In the genomic region with DNA sequence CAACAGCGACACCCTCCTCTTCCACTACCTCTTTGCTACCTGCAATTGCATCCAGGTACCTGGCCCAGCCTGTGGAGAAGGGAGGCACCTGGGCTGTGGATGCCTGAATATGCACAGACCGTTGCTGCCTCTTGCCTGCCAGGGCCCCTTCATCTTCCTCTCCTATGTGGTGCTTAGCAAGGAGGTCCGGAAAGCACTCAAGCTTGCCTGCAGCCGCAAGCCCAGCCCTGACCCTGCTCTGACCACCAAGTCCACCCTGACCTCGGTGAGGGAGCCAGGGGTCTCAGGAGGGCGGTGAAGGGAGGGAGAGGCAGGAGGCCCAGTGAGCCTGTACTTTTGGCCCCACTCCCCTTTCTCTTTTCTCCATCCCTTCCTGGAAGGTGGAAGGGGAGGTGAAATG, we compare ENCODE assay signal across 1 cellular context.
TF ChIP-seq lines count a peak whose summit lies in the region.

No MANE protein-coding gene starts in this region.

TF ChIP-seq in H1, 55 proteins besides CTCF, POLR2A, EP300 and RAD21:
- no peak for TF ChIP-seq PHF8 (conservative IDR thresholded peaks at IDR 0.05; ENCODE audit: low read depth, low read length)
- TF ChIP-seq, protein P1, sequence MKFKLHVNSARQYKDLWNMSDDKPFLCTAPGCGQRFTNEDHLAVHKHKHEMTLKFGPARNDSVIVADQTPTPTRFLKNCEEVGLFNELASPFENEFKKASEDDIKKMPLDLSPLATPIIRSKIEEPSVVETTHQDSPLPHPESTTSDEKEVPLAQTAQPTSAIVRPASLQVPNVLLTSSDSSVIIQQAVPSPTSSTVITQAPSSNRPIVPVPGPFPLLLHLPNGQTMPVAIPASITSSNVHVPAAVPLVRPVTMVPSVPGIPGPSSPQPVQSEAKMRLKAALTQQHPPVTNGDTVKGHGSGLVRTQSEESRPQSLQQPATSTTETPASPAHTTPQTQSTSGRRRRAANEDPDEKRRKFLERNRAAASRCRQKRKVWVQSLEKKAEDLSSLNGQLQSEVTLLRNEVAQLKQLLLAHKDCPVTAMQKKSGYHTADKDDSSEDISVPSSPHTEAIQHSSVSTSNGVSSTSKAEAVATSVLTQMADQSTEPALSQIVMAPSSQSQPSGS (IDR thresholded peaks at IDR 0.05; ENCODE audit: low read length) = no peak
- no peak for TF ChIP-seq BACH1 (IDR thresholded peaks at IDR 0.05; ENCODE audit: low read length)
- TF ChIP-seq MAFK (IDR thresholded peaks at IDR 0.05; ENCODE audit: low read depth, low read length) = no peak
- no peak for TF ChIP-seq BRCA1 (IDR thresholded peaks at IDR 0.05; ENCODE audit: low read depth, low read length)
- no peak for TF ChIP-seq RBBP5 (IDR thresholded peaks at IDR 0.05; ENCODE audit: borderline replicate concordance, low read depth, low read length)
- TF ChIP-seq E2F6 (IDR thresholded peaks at IDR 0.05) = no peak
- no peak for TF ChIP-seq KDM5A (IDR thresholded peaks at IDR 0.05; ENCODE audit: low read length)
- TF ChIP-seq POU5F1 (IDR thresholded peaks at IDR 0.05; ENCODE audit: low read depth, low read length) = no peak
- TF ChIP-seq CBX8 (IDR thresholded peaks at IDR 0.05; ENCODE audit: borderline replicate concordance, low read depth, low read length) = no peak
